Comparison of ENCODE assay signal across 23 cellular contexts in the genomic region with DNA sequence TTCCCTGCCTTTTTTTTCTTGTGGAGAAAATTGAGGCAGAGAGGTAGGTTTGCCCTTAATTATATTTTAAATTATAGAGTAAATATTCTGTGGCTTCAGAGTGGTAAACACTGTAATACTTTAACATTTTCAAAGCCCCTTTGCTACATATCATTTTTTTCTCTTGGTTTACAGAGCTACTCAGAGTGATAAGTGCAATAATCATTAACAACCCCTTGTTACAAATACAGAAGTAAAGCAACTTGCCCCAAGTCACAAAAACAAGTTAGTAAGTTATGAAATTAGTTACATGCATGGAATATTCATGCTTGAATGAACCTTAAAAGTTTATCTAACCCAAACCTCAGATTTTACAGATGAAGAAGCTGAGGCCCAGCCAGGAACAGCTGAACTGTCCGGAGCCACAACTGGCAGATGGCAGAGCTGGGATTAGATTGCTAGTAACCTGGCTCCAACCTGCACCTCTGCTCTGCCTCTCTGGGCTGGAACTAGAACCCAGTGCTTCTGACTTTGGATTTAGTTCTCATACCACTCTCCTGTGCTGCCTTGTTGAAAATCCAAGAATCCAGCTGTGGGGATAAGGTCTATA. TPM values are rescaled to one million over a fixed set of nuclear protein-coding genes. Genes with fewer than 3 reads are reported as not detected.
"Had no signal": no experiment of that assay in that cellular context is flagged by ENCODE, and none has a peak within 500 bp of the region (broad histone marks: within the 10 kb centered on the region; RNA-seq: fewer than 3 reads in every experiment).

No MANE protein-coding gene starts in this region.

- H3K27me3 ChIP-seq: SJSA1 had no signal

- DNase-seq: KBM-7, MV-4-11, NCI-H1048, NCI-H1105, NCI-H1417, NCI-H1436 treated with DMSO at 0.1 percent for 48 hours, NCI-H1694, NCI-H187 treated with DMSO at 0.1 percent for 48 hours, NCI-H2029 treated with DMSO at 0.1 percent for 48 hours, NCI-H2171 treated with DMSO at 0.1 percent for 48 hours, NCI-H345, NCI-H446 treated with DMSO at 0.1 percent for 48 hours, NCI-H510A treated with DMSO at 0.1 percent for 48 hours, NCI-H526, Right ventricle myocardium superior, RPMI8226, SIG-M5 had no signal

- H3K4me3 ChIP-seq: SJSA1, SK-N-MC had no signal

- H3K36me3 ChIP-seq: SJSA1 had no signal

- H3K4me1 ChIP-seq: SJSA1 had no signal

- H3K27ac ChIP-seq: SJSA1, SK-N-MC had no signal

RNA-seq across cellular contexts. Expression of a gene that starts 48.7 kb away (rescaled TPM):
- total RNA-seq: HT-29; LHCN-M2; MCF 10A; T-helper 1 cell treated with Interleukin-12 subunit alpha and Interleukin-12 subunit beta and Interleukin-4 antibody, amounts not matched to agents 30 ng/mL and 1 ng/mL, for 36 hours had no signal
